In the genomic region with DNA sequence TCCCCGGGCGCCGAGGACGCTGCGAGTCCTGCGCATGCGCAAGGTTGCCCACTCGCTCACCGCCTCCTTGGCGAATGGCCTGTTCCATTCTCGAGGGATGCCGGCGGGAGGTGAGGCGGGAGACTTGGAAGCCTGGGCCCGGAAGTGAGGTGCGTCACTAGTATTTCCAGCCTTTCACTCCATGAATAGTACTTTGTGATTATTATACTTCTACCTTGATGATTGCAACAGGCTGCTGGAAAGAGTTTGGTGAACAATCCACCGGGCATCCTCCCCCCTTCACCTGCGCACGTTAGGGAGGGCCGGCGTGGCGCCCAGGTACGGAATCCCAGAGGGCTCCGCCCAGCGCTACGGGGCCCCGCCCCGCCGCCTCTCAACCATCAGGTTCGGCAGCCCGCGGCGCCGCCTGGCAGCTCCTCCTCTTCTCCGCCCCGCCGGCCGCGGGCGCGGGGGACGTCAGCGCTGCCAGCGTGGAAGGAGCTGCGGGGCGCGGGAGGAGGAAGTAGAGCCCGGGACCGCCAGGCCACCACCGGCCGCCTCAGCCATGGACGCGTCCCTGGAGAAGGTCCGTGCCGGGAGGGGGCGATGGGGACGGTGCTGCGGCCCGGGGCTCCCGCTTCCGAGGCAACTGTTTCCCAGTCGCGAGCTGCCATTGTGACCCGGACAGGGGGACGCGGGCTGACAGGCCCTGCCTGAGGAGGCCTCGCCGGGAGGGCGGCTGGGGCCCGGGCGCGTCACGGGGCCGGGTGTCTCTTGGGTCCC, we compare ENCODE assay signal across 8 cellular contexts. TPM values are rescaled to one million over a fixed set of nuclear protein-coding genes. Genes with fewer than 3 reads are reported as not detected.
DNase-seq lines count a peak whose midpoint lies in the region; ATAC-seq, FAIRE-seq and TF ChIP-seq lines count a peak whose summit lies in the region.
"Not testable (repeated sequence)": the region's sequence is repeated elsewhere in the genome, so short reads cannot be mapped to it uniquely, and the experiment has no call there.

Gene PDXDC1, plus strand, starts transcription at position 371 of the 762 bp plus-strand sequence. Its CDS starts 174 bp downstream, at position 545.

- ATAC-seq in HG02763 (IDR thresholded peaks at IDR 0.05; ENCODE audit: unreplicated experiment) = peak; percentile 89
- ATAC-seq in Right ventricle myocardium superior (ENCODE audit: poor library complexity) = peak; percentile 98
- ATAC-seq in pancreas = peak; percentile 91 to 96 (median 95)

- peak in 1 of 2 donors; percentile 79 for TF ChIP-seq POLR2A in thyroid gland (IDR thresholded peaks at IDR 0.05)

- FAIRE-seq in pancreas (lab: Jason Lieb, UNC) = not testable (repeated sequence)

- H3K4me1 ChIP-seq in pancreas = peaks cover 13 to 29% (median 17%) of the 10 kb centered on the region in 3 donors
- not testable (repeated sequence) for H3K4me1 ChIP-seq in thyroid gland

- DNase-seq in NCI-H1417 treated with DMSO at 0.1 percent for 48 hours (lab: John Stamatoyannopoulos, UW) (peak; percentile 87), SW 1271 (lab: John Stamatoyannopoulos, UW) (peak; percentile 33 to 64), Right ventricle myocardium superior (peak; percentile 98), pancreas (peak; percentile 98 to 100 (median 99)), thyroid gland (peak; percentile 99 to 100)
- DNase-seq in activated naive CD8-positive, alpha-beta T cell treated with anti-CD3 and anti-CD28 coated beads, Interleukin-2, amount 50 U/mL, for 16 hours (ENCODE audit: low read depth, low spot score) = peak; percentile 97

- WGBS in pancreas, 2 donors = 1% methylated on average over 69 to 74 of the region's 74 CpGs
- 1% methylated on average over 49 to 65 of the region's 74 CpGs for WGBS in thyroid gland, 2 donors

- TF ChIP-seq CTCF in GM12875 (IDR thresholded peaks at IDR 0.05; ENCODE audit: borderline replicate concordance, insufficient read depth, low read depth, low read length); pancreas (IDR thresholded peaks at IDR 0.05); thyroid gland (IDR thresholded peaks at IDR 0.05): not testable (repeated sequence)

- intact Hi-C loops in Right ventricle myocardium superior (cut with DNase I); pancreas (cut with DNase I); thyroid gland (cut with DNase I): not testable (repeated sequence)

- H3K27ac ChIP-seq in pancreas (peak within 1 kb of the TSS; percentile 93 to 98 (median 96)), thyroid gland (peak within 1 kb of the TSS; percentile 88 to 98 (median 95))

- not testable (repeated sequence) for H3K36me3 ChIP-seq in pancreas, thyroid gland

- H3K4me3 ChIP-seq in GM12875 (ENCODE audit: low read depth, low read length) (peak within 1 kb of the TSS; percentile 96), pancreas (peak within 1 kb of the TSS; percentile 80 to 96 (median 88)), thyroid gland (replicated peaks in 1 of 3) (peak within 1 kb of the TSS; percentile 84 to 99 (median 99))

- not testable (repeated sequence) for H3K27me3 ChIP-seq in pancreas, thyroid gland

- H3K9me3 ChIP-seq in pancreas, thyroid gland: not testable (repeated sequence)

RNA-seq across cellular contexts. Expression of gene PDXDC1, which starts in this region (rescaled TPM):
- total RNA-seq in Right ventricle myocardium superior = 72.6 TPM
- total RNA-seq in pancreas = 10 to 100 TPM; 63.9 to 82.8 (median 74.2) TPM
- polyA plus RNA-seq in pancreas = 10 to 100 TPM; 51.5 to 73.3 TPM
- total RNA-seq in thyroid gland = 100 to 1,000 TPM in 2 of 4 donors, 10 to 100 TPM in 2; 80.5 to 172 (median 117) TPM

Comparison
In these comparisons a context has a peak if more than half of its experiments do, and no peak if none do; other contexts are left out.
1. Peak in every context shown above with its lines: DNase-seq, ATAC-seq, H3K4me3 ChIP-seq and H3K27ac ChIP-seq.
2. DNase-seq: peak in every context shown above with its lines; median percentile 100 in thyroid gland; 99 in pancreas; 98 in Right ventricle myocardium superior; 97 in activated naive CD8-positive, alpha-beta T cell treated with anti-CD3 and anti-CD28 coated beads, Interleukin-2, amount 50 U/mL, for 16 hours; 87 in NCI-H1417 treated with DMSO at 0.1 percent for 48 hours; 48 in SW 1271.